ENCODE assay signal across 2 cellular contexts in genomic region chr10:10017716-10018115, GRCh38.
"Had no signal": no experiment of that assay in that cellular context is flagged by ENCODE, and none has a peak within 500 bp of the region (broad histone marks: within the 10 kb centered on the region; RNA-seq: fewer than 3 reads in every experiment).

No MANE protein-coding gene starts in this region.

- DNase-seq: GDM1, GF-D8 had no signal
